Comparison of ENCODE assay signal across 1 cellular context in the genomic region with DNA sequence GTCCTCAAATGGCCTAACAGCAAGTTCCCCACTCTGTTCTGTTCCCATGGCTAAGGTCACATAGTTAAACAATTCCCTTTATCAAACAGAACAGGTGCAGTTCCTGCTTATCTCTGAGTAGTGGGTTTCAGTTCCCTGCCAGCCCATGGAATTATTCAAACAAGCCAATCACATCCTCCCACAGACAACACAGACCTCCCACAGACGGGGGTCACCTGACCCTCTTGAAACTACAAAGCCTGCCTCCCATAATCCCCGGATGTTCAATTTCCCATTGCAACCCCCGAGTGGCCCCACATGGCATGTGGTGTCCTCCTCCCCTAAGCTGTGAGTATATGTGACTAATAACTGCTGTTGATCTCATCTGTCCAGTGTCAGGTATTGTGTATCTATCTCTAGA.
TF ChIP-seq lines count a peak whose summit lies in the region.

No MANE protein-coding gene starts in this region.

TF ChIP-seq in K562, 482 proteins besides CTCF, POLR2A, EP300 and RAD21 (continued from another document and continues in another):
- TF ChIP-seq USF2 (CRISPR knock-in tag; IDR thresholded peaks at IDR 0.05) (peak; percentile 60), IFI16 (CRISPR knock-in tag; IDR thresholded peaks at IDR 0.05) (no peak), NCOA4 (IDR thresholded peaks at IDR 0.05; ENCODE audit: partially characterized antibody) (no peak), TGIF2 (CRISPR knock-in tag; IDR thresholded peaks at IDR 0.05) (no peak), NCOR1 (IDR thresholded peaks at IDR 0.05) (peak; percentile 34; the same call in 1 of the 2 replicates), TFAP4 (CRISPR knock-in tag; IDR thresholded peaks at IDR 0.05; ENCODE audit: borderline replicate concordance) (no peak), GTF3C2 (IDR thresholded peaks at IDR 0.05; ENCODE audit: borderline replicate concordance, extremely low read depth, insufficient read length) (no peak), USF1 (CRISPR knock-in tag; IDR thresholded peaks at IDR 0.05) (peak; percentile 44; the same call in 1 of the 2 replicates), NFYB (IDR thresholded peaks at IDR 0.05; ENCODE audit: extremely low read depth, insufficient read length) (no peak), CBFA2T2 (conservative IDR thresholded peaks at IDR 0.05) (peak; percentile 40; the same call in 1 of the 2 replicates), SMARCA5 (IDR thresholded peaks at IDR 0.05) (no peak), ELK3 (CRISPR knock-in tag; IDR thresholded peaks at IDR 0.05) (no peak), ZZZ3 (IDR thresholded peaks at IDR 0.05) (no peak), SNAPC5 (CRISPR knock-in tag; IDR thresholded peaks at IDR 0.05) (no peak), POLR2H (tag; IDR thresholded peaks at IDR 0.05; ENCODE audit: low read depth) (no peak), EP400 (IDR thresholded peaks at IDR 0.05) (peak; percentile 31; the same call in 1 of the 2 replicates), POU5F1 (IDR thresholded peaks at IDR 0.05; ENCODE audit: borderline replicate concordance, low read depth, low read length, partially characterized antibody) (no peak), DPF2 (IDR thresholded peaks at IDR 0.05) (peak; percentile 49), ILK (tag; IDR thresholded peaks at IDR 0.05; ENCODE audit: borderline replicate concordance, low read depth) (no peak), GABPB2 (CRISPR knock-in tag; conservative IDR thresholded peaks at IDR 0.05) (no peak), NFATC3 (IDR thresholded peaks at IDR 0.05) (no peak), ZNF24 (IDR thresholded peaks at IDR 0.05) (no peak), CBFA2T3 (IDR thresholded peaks at IDR 0.05) (peak; percentile 72), ELF1 (tag; IDR thresholded peaks at IDR 0.05) (no peak), MYBL2 (IDR thresholded peaks at IDR 0.05; ENCODE audit: low read depth) (peak; percentile 88), MYBL2 (CRISPR knock-in tag; IDR thresholded peaks at IDR 0.05; ENCODE audit: borderline replicate concordance) (no peak), TAF9B (IDR thresholded peaks at IDR 0.05; ENCODE audit: partially characterized antibody) (no peak), L3MBTL2 (IDR thresholded peaks at IDR 0.05) (peak; percentile 29; the same call in 1 of the 2 replicates), FOXJ3 (CRISPR knock-in tag; IDR thresholded peaks at IDR 0.05) (no peak), SRF (CRISPR knock-in tag; IDR thresholded peaks at IDR 0.05) (no peak), ZNF77 (CRISPR knock-in tag; IDR thresholded peaks at IDR 0.05) (no peak), IRF2 (CRISPR knock-in tag; IDR thresholded peaks at IDR 0.05) (no peak), NFIC (IDR thresholded peaks at IDR 0.05) (no peak), XRCC5 (IDR thresholded peaks at IDR 0.05; ENCODE audit: low read depth, low read length) (no peak), NEUROD1 (IDR thresholded peaks at IDR 0.05; ENCODE audit: borderline replicate concordance, low read depth, low read length, partially characterized antibody) (no peak), CCAR2 (IDR thresholded peaks at IDR 0.05; ENCODE audit: low read depth, low read length) (no peak), TEAD1 (CRISPR knock-in tag; IDR thresholded peaks at IDR 0.05) (no peak), EWSR1 (IDR thresholded peaks at IDR 0.05; ENCODE audit: borderline replicate concordance, low read depth, partially characterized antibody) (no peak), SNIP1 (IDR thresholded peaks at IDR 0.05; ENCODE audit: low read depth) (no peak), MYC (IDR thresholded peaks at IDR 0.05; ENCODE audit: low read depth, low read length) (no peak), MYC (CRISPR knock-in tag; IDR thresholded peaks at IDR 0.05; ENCODE audit: borderline replicate concordance, low read depth) (no peak), NR2C2 (CRISPR knock-in tag; IDR thresholded peaks at IDR 0.05) (no peak), NR2C2 (tag; IDR thresholded peaks at IDR 0.05) (peak; percentile 34; the same call in 1 of the 2 replicates), RAD51 (IDR thresholded peaks at IDR 0.05; ENCODE audit: borderline replicate concordance, low read depth) (peak; percentile 66), CXXC5 (CRISPR knock-in tag; IDR thresholded peaks at IDR 0.05) (no peak), ZNF766 (CRISPR knock-in tag; conservative IDR thresholded peaks at IDR 0.05) (no peak), RFX1 (IDR thresholded peaks at IDR 0.05) (peak; percentile 24; the same call in 1 of the 2 replicates), FUS (optimal IDR thresholded peaks at IDR 0.05; ENCODE audit: low read depth, low read length) (no peak), TAL1 (IDR thresholded peaks at IDR 0.05) (peak; percentile 63), ADNP (tag; IDR thresholded peaks at IDR 0.05) (no peak), SIN3A (IDR thresholded peaks at IDR 0.05; ENCODE audit: borderline replicate concordance in 2 of 2, control insufficient read depth in 1 of 2, low read depth in 2 of 2, low read length in 2 of 2) (no peak), DIDO1 (tag; IDR thresholded peaks at IDR 0.05; ENCODE audit: low read depth) (no peak), CEBPB (tag; IDR thresholded peaks at IDR 0.05) (no peak), CBX1 (IDR thresholded peaks at IDR 0.05; ENCODE audit: low read depth) (no peak), FOSL1 (tag; conservative IDR thresholded peaks at IDR 0.05) (0 out of 2 replicates have a peak, but pooled peaks have one; percentile 33)
- TF ChIP-seq, protein P1, sequence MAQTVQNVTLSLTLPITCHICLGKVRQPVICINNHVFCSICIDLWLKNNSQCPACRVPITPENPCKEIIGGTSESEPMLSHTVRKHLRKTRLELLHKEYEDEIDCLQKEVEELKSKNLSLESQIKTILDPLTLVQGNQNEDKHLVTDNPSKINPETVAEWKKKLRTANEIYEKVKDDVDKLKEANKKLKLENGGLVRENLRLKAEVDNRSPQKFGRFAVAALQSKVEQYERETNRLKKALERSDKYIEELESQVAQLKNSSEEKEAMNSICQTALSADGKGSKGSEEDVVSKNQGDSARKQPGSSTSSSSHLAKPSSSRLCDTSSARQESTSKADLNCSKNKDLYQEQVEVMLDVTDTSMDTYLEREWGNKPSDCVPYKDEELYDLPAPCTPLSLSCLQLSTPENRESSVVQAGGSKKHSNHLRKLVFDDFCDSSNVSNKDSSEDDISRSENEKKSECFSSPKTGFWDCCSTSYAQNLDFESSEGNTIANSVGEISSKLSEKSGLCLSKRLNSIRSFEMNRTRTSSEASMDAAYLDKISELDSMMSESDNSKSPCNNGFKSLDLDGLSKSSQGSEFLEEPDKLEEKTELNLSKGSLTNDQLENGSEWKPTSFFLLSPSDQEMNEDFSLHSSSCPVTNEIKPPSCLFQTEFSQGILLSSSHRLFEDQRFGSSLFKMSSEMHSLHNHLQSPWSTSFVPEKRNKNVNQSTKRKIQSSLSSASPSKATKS (CRISPR knock-in tag; IDR thresholded peaks at IDR 0.05), result no peak
- TF ChIP-seq, protein P2, sequence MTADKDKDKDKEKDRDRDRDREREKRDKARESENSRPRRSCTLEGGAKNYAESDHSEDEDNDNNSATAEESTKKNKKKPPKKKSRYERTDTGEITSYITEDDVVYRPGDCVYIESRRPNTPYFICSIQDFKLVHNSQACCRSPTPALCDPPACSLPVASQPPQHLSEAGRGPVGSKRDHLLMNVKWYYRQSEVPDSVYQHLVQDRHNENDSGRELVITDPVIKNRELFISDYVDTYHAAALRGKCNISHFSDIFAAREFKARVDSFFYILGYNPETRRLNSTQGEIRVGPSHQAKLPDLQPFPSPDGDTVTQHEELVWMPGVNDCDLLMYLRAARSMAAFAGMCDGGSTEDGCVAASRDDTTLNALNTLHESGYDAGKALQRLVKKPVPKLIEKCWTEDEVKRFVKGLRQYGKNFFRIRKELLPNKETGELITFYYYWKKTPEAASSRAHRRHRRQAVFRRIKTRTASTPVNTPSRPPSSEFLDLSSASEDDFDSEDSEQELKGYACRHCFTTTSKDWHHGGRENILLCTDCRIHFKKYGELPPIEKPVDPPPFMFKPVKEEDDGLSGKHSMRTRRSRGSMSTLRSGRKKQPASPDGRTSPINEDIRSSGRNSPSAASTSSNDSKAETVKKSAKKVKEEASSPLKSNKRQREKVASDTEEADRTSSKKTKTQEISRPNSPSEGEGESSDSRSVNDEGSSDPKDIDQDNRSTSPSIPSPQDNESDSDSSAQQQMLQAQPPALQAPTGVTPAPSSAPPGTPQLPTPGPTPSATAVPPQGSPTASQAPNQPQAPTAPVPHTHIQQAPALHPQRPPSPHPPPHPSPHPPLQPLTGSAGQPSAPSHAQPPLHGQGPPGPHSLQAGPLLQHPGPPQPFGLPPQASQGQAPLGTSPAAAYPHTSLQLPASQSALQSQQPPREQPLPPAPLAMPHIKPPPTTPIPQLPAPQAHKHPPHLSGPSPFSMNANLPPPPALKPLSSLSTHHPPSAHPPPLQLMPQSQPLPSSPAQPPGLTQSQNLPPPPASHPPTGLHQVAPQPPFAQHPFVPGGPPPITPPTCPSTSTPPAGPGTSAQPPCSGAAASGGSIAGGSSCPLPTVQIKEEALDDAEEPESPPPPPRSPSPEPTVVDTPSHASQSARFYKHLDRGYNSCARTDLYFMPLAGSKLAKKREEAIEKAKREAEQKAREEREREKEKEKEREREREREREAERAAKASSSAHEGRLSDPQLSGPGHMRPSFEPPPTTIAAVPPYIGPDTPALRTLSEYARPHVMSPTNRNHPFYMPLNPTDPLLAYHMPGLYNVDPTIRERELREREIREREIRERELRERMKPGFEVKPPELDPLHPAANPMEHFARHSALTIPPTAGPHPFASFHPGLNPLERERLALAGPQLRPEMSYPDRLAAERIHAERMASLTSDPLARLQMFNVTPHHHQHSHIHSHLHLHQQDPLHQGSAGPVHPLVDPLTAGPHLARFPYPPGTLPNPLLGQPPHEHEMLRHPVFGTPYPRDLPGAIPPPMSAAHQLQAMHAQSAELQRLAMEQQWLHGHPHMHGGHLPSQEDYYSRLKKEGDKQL (CRISPR knock-in tag; IDR thresholded peaks at IDR 0.05; ENCODE audit: borderline replicate concordance), result no peak
- TF ChIP-seq, protein P3, sequence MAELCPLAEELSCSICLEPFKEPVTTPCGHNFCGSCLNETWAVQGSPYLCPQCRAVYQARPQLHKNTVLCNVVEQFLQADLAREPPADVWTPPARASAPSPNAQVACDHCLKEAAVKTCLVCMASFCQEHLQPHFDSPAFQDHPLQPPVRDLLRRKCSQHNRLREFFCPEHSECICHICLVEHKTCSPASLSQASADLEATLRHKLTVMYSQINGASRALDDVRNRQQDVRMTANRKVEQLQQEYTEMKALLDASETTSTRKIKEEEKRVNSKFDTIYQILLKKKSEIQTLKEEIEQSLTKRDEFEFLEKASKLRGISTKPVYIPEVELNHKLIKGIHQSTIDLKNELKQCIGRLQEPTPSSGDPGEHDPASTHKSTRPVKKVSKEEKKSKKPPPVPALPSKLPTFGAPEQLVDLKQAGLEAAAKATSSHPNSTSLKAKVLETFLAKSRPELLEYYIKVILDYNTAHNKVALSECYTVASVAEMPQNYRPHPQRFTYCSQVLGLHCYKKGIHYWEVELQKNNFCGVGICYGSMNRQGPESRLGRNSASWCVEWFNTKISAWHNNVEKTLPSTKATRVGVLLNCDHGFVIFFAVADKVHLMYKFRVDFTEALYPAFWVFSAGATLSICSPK (IDR thresholded peaks at IDR 0.05; ENCODE audit: borderline replicate concordance), result no peak
